Comparison of ENCODE assay signal across 21 cellular contexts in genomic region chr17:31241116-31241515, GRCh38. TPM values are rescaled to one million over a fixed set of nuclear protein-coding genes. Genes with fewer than 3 reads are reported as not detected.
DNase-seq lines count a peak whose midpoint lies in the region; ATAC-seq, FAIRE-seq and TF ChIP-seq lines count a peak whose summit lies in the region.
"Had no signal": no experiment of that assay in that cellular context is flagged by ENCODE, and none has a peak within 500 bp of the region (broad histone marks: within the 10 kb centered on the region; RNA-seq: fewer than 3 reads in every experiment).

No MANE protein-coding gene starts in this region.

- no peak overlapping the region for H3K4me2 ChIP-seq in K562 (ENCODE audit: insufficient read depth, low read length)
- H3K4me2 ChIP-seq: BLaER1 treated with 17β-estradiol and CSF1 and Interleukin-3, amounts not matched to agents 10 nM and 100 nM had no signal

- no peak for TF ChIP-seq RAD21 in K562 (CRISPR knock-in tag; conservative IDR thresholded peaks at IDR 0.05 in 1 of 2, IDR thresholded peaks at IDR 0.05 in 1 of 2)

- H3K4me1 ChIP-seq in K562 (replicated peaks in 1 of 2; ENCODE audit: control insufficient read depth in 2 of 2, insufficient read depth in 2 of 2, low read length in 2 of 2) (no peaks in the 10 kb centered on the region), sigmoid colon (no peaks in the 10 kb centered on the region), endodermal cell (ENCODE audit: control insufficient read depth, insufficient read depth, low read length) (no peaks in the 10 kb centered on the region)
- H3K4me1 ChIP-seq: BLaER1 treated with 17β-estradiol and CSF1 and Interleukin-3, amounts not matched to agents 10 nM and 100 nM; Caco-2 had no signal

- H3K4me1 Mint-ChIP-seq in endothelial cell (ENCODE audit: unreplicated experiment) (peaks cover 9% of the 10 kb centered on the region), endodermal cell (peaks cover 2% of the 10 kb centered on the region)
- H3K4me1 Mint-ChIP-seq: B cell had no signal

- H3K27ac Mint-ChIP-seq in endothelial cell (ENCODE audit: unreplicated experiment) (no peak overlapping the region), endodermal cell (no peak overlapping the region)
- H3K27ac Mint-ChIP-seq: B cell; CD4-positive, alpha-beta T cell; CD8-positive, alpha-beta T cell had no signal

- no peaks in the 10 kb centered on the region for H3K9me3 ChIP-seq in K562 (replicated peaks; ENCODE audit: control insufficient read depth, insufficient read depth, low read depth, low read length)
- no peaks in the 10 kb centered on the region for H3K9me3 ChIP-seq in sigmoid colon
- H3K9me3 ChIP-seq in endodermal cell (ENCODE audit: control insufficient read depth, low read length), result peaks cover 11% of the 10 kb centered on the region
- H3K9me3 ChIP-seq: Caco-2 had no signal

- H3K27me3 Mint-ChIP-seq in endothelial cell (ENCODE audit: unreplicated experiment) (no peaks in the 10 kb centered on the region), endodermal cell (ENCODE audit: insufficient read depth) (no peaks in the 10 kb centered on the region)
- H3K27me3 Mint-ChIP-seq: B cell; CD4-positive, alpha-beta T cell had no signal

- peaks cover 59% of the 10 kb centered on the region for H3K36me3 ChIP-seq in K562 (ENCODE audit: control insufficient read depth, insufficient read depth, low read length)
- H3K36me3 ChIP-seq in sigmoid colon, result peaks cover 2 to 86% (median 15%) of the 10 kb centered on the region in 4 donors
- H3K36me3 ChIP-seq in endodermal cell (ENCODE audit: control insufficient read depth, insufficient read depth, low read length), result peaks cover 85% of the 10 kb centered on the region

- H3K4me3 Mint-ChIP-seq in endothelial cell (ENCODE audit: unreplicated experiment), result peak overlapping the region; percentile 37
- no peak overlapping the region for H3K4me3 Mint-ChIP-seq in endodermal cell
- H3K4me3 Mint-ChIP-seq: B cell; CD4-positive, alpha-beta T cell; CD8-positive, alpha-beta T cell had no signal

- no peaks in the 10 kb centered on the region for H3K27me3 ChIP-seq in K562 (ENCODE audit: control insufficient read depth in 2 of 2, insufficient read depth in 2 of 2, low read length in 2 of 2)
- H3K27me3 ChIP-seq in sigmoid colon, result no peaks in the 10 kb centered on the region
- H3K27me3 ChIP-seq in endodermal cell (ENCODE audit: control insufficient read depth, insufficient read depth, low read length, poor library complexity, severe bottlenecking), result no peaks in the 10 kb centered on the region
- H3K27me3 ChIP-seq: BLaER1 treated with 17β-estradiol and CSF1 and Interleukin-3, amounts not matched to agents 10 nM and 100 nM had no signal

- 98% methylated on average over 4 of the region's 4 CpGs for WGBS in K562 (ENCODE audit: insufficient coverage, low coverage, missing lambda C conversion rate)
- 92 to 95% methylated on average over 4 of the region's 4 CpGs for WGBS in sigmoid colon, 2 donors
- WGBS in endodermal cell (ENCODE audit: insufficient coverage in 1 of 2, insufficient read length in 1 of 2), 2 experiments, result 96 to 100% methylated on average over 3 to 4 of the region's 4 CpGs

- CTCF ChIA-PET in K562 (lab: Yijun Ruan, JAX; ENCODE audit: low intra/inter-chr PET ratio), result no interaction called here

- H3K9ac ChIP-seq in K562 (ENCODE audit: insufficient read depth in 1 of 2, low read depth in 2 of 2, low read length in 2 of 2) (no peak overlapping the region), endodermal cell (ENCODE audit: extremely low read depth, low read length, poor library complexity, severe bottlenecking) (no peak overlapping the region)
- H3K9ac ChIP-seq: BLaER1 treated with 17β-estradiol and CSF1 and Interleukin-3, amounts not matched to agents 10 nM and 100 nM had no signal

- in situ Hi-C loops in K562 (cut with MboI), result no loop called here

- no peaks in the 10 kb centered on the region for H3K9me3 Mint-ChIP-seq in endothelial cell (ENCODE audit: unreplicated experiment)
- H3K9me3 Mint-ChIP-seq in endodermal cell, result peaks cover 3% of the 10 kb centered on the region
- H3K9me3 Mint-ChIP-seq: CD4-positive, alpha-beta T cell; CD8-positive, alpha-beta T cell had no signal

- FAIRE-seq in K562 (lab: Jason Lieb, UNC), result no peak
- FAIRE-seq: D721Med, GM12891, GM19239 had no signal

- H3K9me1 ChIP-seq in K562 (ENCODE audit: control insufficient read depth, insufficient read depth, low read length), result no peaks in the 10 kb centered on the region

- H3K79me2 ChIP-seq in K562 (ENCODE audit: control insufficient read depth, insufficient read depth, low read length), result no peaks in the 10 kb centered on the region

- no peak for ATAC-seq in K562
- no peak for ATAC-seq in HG02970 (IDR thresholded peaks at IDR 0.05; ENCODE audit: low FRiP score, unreplicated experiment)
- ATAC-seq: CD8-positive, alpha-beta T cell had no signal

- no peak for TF ChIP-seq CTCF in K562 (IDR thresholded peaks at IDR 0.05 in 2 of 3, conservative IDR thresholded peaks at IDR 0.05 in 1 of 3; ENCODE audit: insufficient read depth in 2 of 3, low read depth in 1 of 3, low read length in 3 of 3)
- no peak for TF ChIP-seq CTCF in endothelial cell (IDR thresholded peaks at IDR 0.05; ENCODE audit: unreplicated experiment)
- TF ChIP-seq CTCF in sigmoid colon (IDR thresholded peaks at IDR 0.05), result no peak
- no peak for TF ChIP-seq CTCF in endodermal cell (conservative IDR thresholded peaks at IDR 0.05)

- TF ChIP-seq POLR2A in K562 (conservative IDR thresholded peaks at IDR 0.05) (no peak), sigmoid colon (IDR thresholded peaks at IDR 0.05) (no peak)

- DNase-seq in LHCN-M2 (ENCODE audit: low read depth) (peak; percentile 24), K562 (ENCODE audit: extremely low read depth in 1 of 4, low spot score in 3 of 4) (no peak), endothelial cell (ENCODE audit: low spot score) (no peak), sigmoid colon (no peak), endodermal cell (no peak)
- DNase-seq: 8988T; AML-193; Caco-2; Calu3; CD4-positive, alpha-beta T cell; CD8-positive, alpha-beta T cell; DMS79 treated with DMSO at 0.1 percent for 48 hours; GF-D8 had no signal

- H3K4me3 ChIP-seq in K562, result no peak overlapping the region
- H3K4me3 ChIP-seq in sigmoid colon, result no peak overlapping the region
- H3K4me3 ChIP-seq in endodermal cell (ENCODE audit: low read length), result no peak overlapping the region

- no TSS peak for BruUV-seq in K562 (replicated peaks; lab: Mats Ljungman, UMichigan)

- H2AFZ ChIP-seq in K562 (ENCODE audit: low read depth, low read length), result no peak overlapping the region

- POLR2A ChIA-PET in K562 (lab: Yijun Ruan, JAX), result interaction anchor here (0.6 kb wide), 1 partner anchor 14 kb away, joined by 3 read pairs; no protein-coding TSS in a partner anchor

- H3K36me3 Mint-ChIP-seq in endothelial cell (ENCODE audit: low read depth, unreplicated experiment) (peaks cover 49% of the 10 kb centered on the region), endodermal cell (ENCODE audit: low read depth) (peaks cover 71% of the 10 kb centered on the region)

- H3K27ac ChIP-seq in K562 (ENCODE audit: extremely low read depth, low read depth, low read length) (no peak overlapping the region), sigmoid colon (no peak overlapping the region), endodermal cell (ENCODE audit: low read depth, low read length) (no peak overlapping the region)
- H3K27ac ChIP-seq: BLaER1 treated with 17β-estradiol and CSF1 and Interleukin-3, amounts not matched to agents 10 nM and 100 nM; C4-2B had no signal

- intact Hi-C loops in K562 (cut with micrococcal nuclease), result no loop called here
- intact Hi-C loops in sigmoid colon (cut with DNase I), result no loop called here

- no peaks in the 10 kb centered on the region for H4K20me1 ChIP-seq in K562 (replicated peaks; ENCODE audit: control insufficient read depth, insufficient read depth, low read length)
- H4K20me1 ChIP-seq: BLaER1 treated with 17β-estradiol and CSF1 and Interleukin-3, amounts not matched to agents 10 nM and 100 nM had no signal

- no peak for TF ChIP-seq EP300 in K562 (IDR thresholded peaks at IDR 0.05; ENCODE audit: low read length)
- no peak for TF ChIP-seq EP300 in sigmoid colon (IDR thresholded peaks at IDR 0.05)

TF ChIP-seq in K562, 482 proteins besides CTCF, POLR2A, EP300 and RAD21:
- TF ChIP-seq ZNF507 (tag; conservative IDR thresholded peaks at IDR 0.05), result peak; percentile 95
- TF ChIP-seq BRCA1 (IDR thresholded peaks at IDR 0.05), result no peak
- TF ChIP-seq BRCA1 (CRISPR knock-in tag; IDR thresholded peaks at IDR 0.05), result no peak

RNA-seq across cellular contexts. Expression of gene OMG, which starts 55.9 kb away (rescaled TPM):
- total RNA-seq in LHCN-M2 (2014; rRNA removed) (0.23 and 0.45 TPM in 2 replicates), K562 (2014; rRNA removed) (not detected in 2 replicates), K562 (2014; rRNA removed; fragmentation: Illumina TruSeq; extraction: Trizol) (not detected in 2 replicates), K562 (2015; rRNA removed; fragmentation: Illumina TruSeq; extraction: Trizol) (0.11 TPM in 1 of 2 replicates, not detected in the other), K562 (2021) (not detected in 2 replicates), endothelial cell (ENCODE audit: unreplicated experiment) (not detected), sigmoid colon (1 to 10 TPM in 1 of 4 donors, under 1 TPM in 1, not detected in 2; 0.71 to 3.0 TPM), endodermal cell (not detected)
- 0.17 TPM for polyA plus RNA-seq in LHCN-M2 (2012)
- total RNA-seq in K562 (2011; cell fraction: chromatin; rRNA removed; ENCODE audit: low replicate concordance), result not detected in 2 replicates
- not detected in 2 replicates for total RNA-seq in K562 (2011; cell fraction: nucleolus; rRNA removed)
- total RNA-seq in K562 (2011; cell fraction: nucleoplasm; rRNA removed), result not detected in 2 replicates
- polyA plus RNA-seq in K562 (2011; rRNA removed) (0.03 TPM in 1 of 2 replicates, not detected in the other), K562 (2014; fragmentation: Illumina TruSeq; extraction: Trizol) (not detected in 2 replicates), K562 (2014; fragmentation: Nextera tagmentation; extraction: Ambion mirVana) (under 1 TPM in 1 of 2 experiments, not detected in 1; 0.41 TPM), K562 (2014; rRNA removed) (not detected in 2 replicates), sigmoid colon (1 to 10 TPM in 1 of 3 donors, under 1 TPM in 1, not detected in 1; 0.64 to 5.4 TPM)
- polyA plus RNA-seq in K562 (2011; cell fraction: cytosol; rRNA removed), result not detected in 2 replicates
- polyA plus RNA-seq in K562 (2011; cell fraction: nucleus; rRNA removed), result 0.06 TPM in 2 replicates
- polyA plus RNA-seq in K562 (2012), result 0.20 and 0.61 TPM in 2 replicates
- polyA minus RNA-seq in K562 (2011; rRNA and poly(A)+ RNA removed), result 0.07 TPM in 1 of 2 replicates, not detected in the other
- not detected in 2 replicates for polyA minus RNA-seq in K562 (2011; cell fraction: cytosol; rRNA and poly(A)+ RNA removed)
- 0.11 and 0.27 TPM in 2 replicates for polyA minus RNA-seq in K562 (2011; cell fraction: nucleus; rRNA and poly(A)+ RNA removed)
- polyA plus RNA-seq in endodermal cell (2013, experiment 1 of 2), result not detected
- not detected for polyA plus RNA-seq in endodermal cell (2013, experiment 2 of 2)
- total RNA-seq: A673, Caco-2, Calu3 had no signal
